Comparison of ENCODE assay signal across 8 cellular contexts in the genomic region with DNA sequence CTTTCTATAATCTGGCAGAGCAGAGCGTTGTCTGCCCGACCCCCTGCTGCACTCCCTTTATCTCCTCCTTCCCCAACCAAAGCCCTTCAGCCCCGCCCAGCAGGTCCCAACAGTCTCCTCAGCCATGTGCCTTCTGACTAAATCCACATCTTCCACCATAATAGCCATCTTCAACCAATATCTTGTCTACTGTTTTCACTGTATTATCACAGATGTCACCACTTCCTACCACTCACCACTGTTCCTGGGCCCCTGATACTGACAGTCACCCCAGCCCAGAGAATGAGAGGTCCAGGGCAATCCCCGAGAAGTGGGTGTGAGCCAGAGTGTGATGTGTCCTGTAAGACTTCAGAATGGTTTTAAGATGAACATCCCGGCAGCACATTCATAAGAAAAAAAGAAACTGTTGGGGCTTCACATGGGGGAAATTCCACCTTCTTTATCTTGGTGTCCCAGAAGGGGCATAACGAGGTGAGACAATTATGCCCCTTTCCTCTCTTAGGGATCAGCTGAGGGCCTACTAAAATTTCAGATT. TPM values are rescaled to one million over a fixed set of nuclear protein-coding genes. Genes with fewer than 3 reads are reported as not detected.
DNase-seq lines count a peak whose midpoint lies in the region; ATAC-seq and TF ChIP-seq lines count a peak whose summit lies in the region.

No MANE protein-coding gene starts in this region.

- no peaks in the 10 kb centered on the region for H3K27me3 Mint-ChIP-seq in activated CD4-positive, alpha-beta T cell treated with anti-CD3 and anti-CD28 coated beads, Interleukin-2, amount 10 ng/mL, durations not matched to agents 24 days and 14 days
- H3K27me3 Mint-ChIP-seq in neural progenitor cell (ENCODE audit: insufficient read depth, low read depth), result no peaks in the 10 kb centered on the region

- H3K4me2 ChIP-seq in neural progenitor cell, result peak overlapping the region; percentile 18

- no peaks in the 10 kb centered on the region for H3K9me3 Mint-ChIP-seq in activated CD4-positive, alpha-beta T cell treated with anti-CD3 and anti-CD28 coated beads, Interleukin-2, amount 10 ng/mL, durations not matched to agents 24 days and 14 days
- H3K9me3 Mint-ChIP-seq in neural progenitor cell, result peaks cover 8% of the 10 kb centered on the region

- H4K20me1 ChIP-seq in neural progenitor cell (ENCODE audit: low read depth), result peaks cover 29% of the 10 kb centered on the region

- H3K27ac ChIP-seq in neural progenitor cell, result no peak overlapping the region

- H3K4me3 ChIP-seq in neural progenitor cell, result no peak overlapping the region

- peaks cover 4% of the 10 kb centered on the region for H3K36me3 ChIP-seq in neural progenitor cell

- peak; percentile 42 for ATAC-seq in GM18517 (IDR thresholded peaks at IDR 0.05; ENCODE audit: unreplicated experiment)
- peak; percentile 72 for ATAC-seq in HG02840 (IDR thresholded peaks at IDR 0.05; ENCODE audit: low FRiP score, unreplicated experiment)
- no peak for ATAC-seq in SK-N-SH treated with all-trans-retinoic acid at 6 μM for 48 hours
- ATAC-seq in omental fat pad (ENCODE audit: low FRiP score), result no peak

- no peaks in the 10 kb centered on the region for H3F3A ChIP-seq in neural progenitor cell (ENCODE audit: low read depth)

- DNase-seq in activated CD4-positive, alpha-beta T cell treated with anti-CD3 and anti-CD28 coated beads, Interleukin-2, amount 10 ng/mL, durations not matched to agents 24 days and 14 days, result peak; percentile 87
- DNase-seq in neural progenitor cell (ENCODE audit: low spot score) (no peak), DMS153 treated with DMSO at 0.1 percent for 48 hours (lab: John Stamatoyannopoulos, UW; ENCODE audit: unreplicated experiment) (no peak), omental fat pad (ENCODE audit: low spot score) (no peak), OCI-M2 (lab: John Stamatoyannopoulos, UW; ENCODE audit: unreplicated experiment) (no peak)

- TF ChIP-seq CTCF in neural progenitor cell (IDR thresholded peaks at IDR 0.05) (no peak), omental fat pad (IDR thresholded peaks at IDR 0.05) (no peak)

- no peak overlapping the region for H2AFZ ChIP-seq in neural progenitor cell (replicated peaks)

- H3K9me3 ChIP-seq in neural progenitor cell (ENCODE audit: low read depth), result no peaks in the 10 kb centered on the region

- H3K27me3 ChIP-seq in neural progenitor cell, result no peaks in the 10 kb centered on the region

- peaks cover 94% of the 10 kb centered on the region for H3K79me2 ChIP-seq in neural progenitor cell (ENCODE audit: low read depth)

- H3K36me3 Mint-ChIP-seq in activated CD4-positive, alpha-beta T cell treated with anti-CD3 and anti-CD28 coated beads, Interleukin-2, amount 10 ng/mL, durations not matched to agents 24 days and 14 days (ENCODE audit: low read depth), result peaks cover 28% of the 10 kb centered on the region
- peaks cover 14% of the 10 kb centered on the region for H3K36me3 Mint-ChIP-seq in neural progenitor cell

- peaks cover 23% of the 10 kb centered on the region for H3K4me1 ChIP-seq in neural progenitor cell

- H3K9ac ChIP-seq in neural progenitor cell, result no peak overlapping the region

- peaks cover 74% of the 10 kb centered on the region for H3K4me1 Mint-ChIP-seq in activated CD4-positive, alpha-beta T cell treated with anti-CD3 and anti-CD28 coated beads, Interleukin-2, amount 10 ng/mL, durations not matched to agents 24 days and 14 days
- no peaks in the 10 kb centered on the region for H3K4me1 Mint-ChIP-seq in neural progenitor cell

- intact Hi-C loops in activated CD4-positive, alpha-beta T cell treated with anti-CD3 and anti-CD28 coated beads, Interleukin-2, amount 10 ng/mL, durations not matched to agents 24 days and 14 days (cut with micrococcal nuclease), result loop anchor here (1.0 to 5.0 kb wide), 6 partner anchors 16 to 851 kb away; no protein-coding TSS in a partner anchor

- H3K27ac Mint-ChIP-seq in activated CD4-positive, alpha-beta T cell treated with anti-CD3 and anti-CD28 coated beads, Interleukin-2, amount 10 ng/mL, durations not matched to agents 24 days and 14 days, result peak overlapping the region; percentile 92
- H3K27ac Mint-ChIP-seq in neural progenitor cell, result no peak overlapping the region

- H3K4me3 Mint-ChIP-seq in activated CD4-positive, alpha-beta T cell treated with anti-CD3 and anti-CD28 coated beads, Interleukin-2, amount 10 ng/mL, durations not matched to agents 24 days and 14 days, result peak overlapping the region; percentile 69
- H3K4me3 Mint-ChIP-seq in neural progenitor cell, result no peak overlapping the region

TF ChIP-seq in SK-N-SH treated with all-trans-retinoic acid at 6 μM for 48 hours, 23 proteins besides CTCF, POLR2A, EP300 and RAD21:
- no peak for TF ChIP-seq TCF4 (CRISPR knock-in tag; IDR thresholded peaks at IDR 0.05; ENCODE audit: borderline replicate concordance)
- TF ChIP-seq TOX (CRISPR knock-in tag; IDR thresholded peaks at IDR 0.05; ENCODE audit: borderline replicate concordance), result no peak
- TF ChIP-seq BACH2 (CRISPR knock-in tag; IDR thresholded peaks at IDR 0.05; ENCODE audit: borderline replicate concordance), result no peak
- TF ChIP-seq ZC3H10 (CRISPR knock-in tag; IDR thresholded peaks at IDR 0.05), result no peak
- no peak for TF ChIP-seq ZNF70 (CRISPR knock-in tag; IDR thresholded peaks at IDR 0.05)
- TF ChIP-seq, protein P1, sequence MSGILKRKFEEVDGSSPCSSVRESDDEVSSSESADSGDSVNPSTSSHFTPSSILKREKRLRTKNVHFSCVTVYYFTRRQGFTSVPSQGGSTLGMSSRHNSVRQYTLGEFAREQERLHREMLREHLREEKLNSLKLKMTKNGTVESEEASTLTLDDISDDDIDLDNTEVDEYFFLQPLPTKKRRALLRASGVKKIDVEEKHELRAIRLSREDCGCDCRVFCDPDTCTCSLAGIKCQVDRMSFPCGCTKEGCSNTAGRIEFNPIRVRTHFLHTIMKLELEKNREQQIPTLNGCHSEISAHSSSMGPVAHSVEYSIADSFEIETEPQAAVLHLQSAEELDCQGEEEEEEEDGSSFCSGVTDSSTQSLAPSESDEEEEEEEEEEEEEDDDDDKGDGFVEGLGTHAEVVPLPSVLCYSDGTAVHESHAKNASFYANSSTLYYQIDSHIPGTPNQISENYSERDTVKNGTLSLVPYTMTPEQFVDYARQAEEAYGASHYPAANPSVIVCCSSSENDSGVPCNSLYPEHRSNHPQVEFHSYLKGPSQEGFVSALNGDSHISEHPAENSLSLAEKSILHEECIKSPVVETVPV (CRISPR knock-in tag; IDR thresholded peaks at IDR 0.05), result no peak
- no peak for TF ChIP-seq ARNTL (CRISPR knock-in tag; IDR thresholded peaks at IDR 0.05; ENCODE audit: borderline replicate concordance, low read depth)
- TF ChIP-seq OSR1 (CRISPR knock-in tag; IDR thresholded peaks at IDR 0.05), result no peak
- no peak for TF ChIP-seq RARB (CRISPR knock-in tag; IDR thresholded peaks at IDR 0.05)
- TF ChIP-seq, protein P2, sequence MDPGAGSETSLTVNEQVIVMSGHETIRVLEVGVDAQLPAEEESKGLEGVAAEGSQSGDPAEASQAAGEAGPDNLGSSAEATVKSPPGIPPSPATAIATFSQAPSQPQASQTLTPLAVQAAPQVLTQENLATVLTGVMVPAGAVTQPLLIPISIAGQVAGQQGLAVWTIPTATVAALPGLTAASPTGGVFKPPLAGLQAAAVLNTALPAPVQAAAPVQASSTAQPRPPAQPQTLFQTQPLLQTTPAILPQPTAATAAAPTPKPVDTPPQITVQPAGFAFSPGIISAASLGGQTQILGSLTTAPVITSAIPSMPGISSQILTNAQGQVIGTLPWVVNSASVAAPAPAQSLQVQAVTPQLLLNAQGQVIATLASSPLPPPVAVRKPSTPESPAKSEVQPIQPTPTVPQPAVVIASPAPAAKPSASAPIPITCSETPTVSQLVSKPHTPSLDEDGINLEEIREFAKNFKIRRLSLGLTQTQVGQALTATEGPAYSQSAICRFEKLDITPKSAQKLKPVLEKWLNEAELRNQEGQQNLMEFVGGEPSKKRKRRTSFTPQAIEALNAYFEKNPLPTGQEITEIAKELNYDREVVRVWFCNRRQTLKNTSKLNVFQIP (CRISPR knock-in tag; IDR thresholded peaks at IDR 0.05; ENCODE audit: borderline replicate concordance, low read depth), result no peak
- no peak for TF ChIP-seq PPARA (CRISPR knock-in tag; IDR thresholded peaks at IDR 0.05; ENCODE audit: borderline replicate concordance)
- no peak for TF ChIP-seq ESRRG (CRISPR knock-in tag; IDR thresholded peaks at IDR 0.05)

RNA-seq across cellular contexts. Expression of a gene that starts 25.3 kb away (rescaled TPM):
- 83.2 and 85.1 TPM in 2 replicates for total RNA-seq in activated CD4-positive, alpha-beta T cell treated with anti-CD3 and anti-CD28 coated beads, Interleukin-2, amount 10 ng/mL, durations not matched to agents 24 days and 14 days
- 23.1 and 29.4 TPM in 2 replicates for total RNA-seq in neural progenitor cell (ENCODE audit: low replicate concordance)
- 10 to 100 TPM; 24.7 to 29.7 (median 25.9) TPM for total RNA-seq in omental fat pad

Comparison
In these comparisons a context has a peak if more than half of its experiments do, and no peak if none do; other contexts are left out.
1. ATAC-seq: peak in GM18517 (single experiment) and HG02840 (single experiment); none in SK-N-SH treated with all-trans-retinoic acid at 6 μM for 48 hours (single experiment) and omental fat pad (single experiment).